14 cellular contexts compared by ENCODE assay signal in genomic region chr11:66835762-66836405, GRCh38. TPM values are rescaled to one million over a fixed set of nuclear protein-coding genes. Genes with fewer than 3 reads are reported as not detected.
A peak's percentile ranks its signal among the peaks of the same experiment; 100 is the strongest.
DNase-seq lines count a peak whose midpoint lies in the region; TF ChIP-seq lines count a peak whose summit lies in the region.
"Had no signal": no experiment of that assay in that cellular context is flagged by ENCODE, and none has a peak within 500 bp of the region (broad histone marks: within the 10 kb centered on the region; RNA-seq: fewer than 3 reads in every experiment).

No MANE protein-coding gene starts in this region.

- H3K9me2 ChIP-seq in GM23248 (ENCODE audit: insufficient read depth) = no peaks in the 10 kb centered on the region

- H3K4me1 ChIP-seq in GM23248 (ENCODE audit: insufficient read depth) (peaks cover 9% of the 10 kb centered on the region; the same call in 1 of the 2 replicates), esophagus squamous epithelium (peaks cover 6 to 27% (median 6%) of the 10 kb centered on the region in 3 donors)

- H3K27me3 ChIP-seq in GM23248 (replicated peaks; ENCODE audit: insufficient read depth) (no peaks in the 10 kb centered on the region), esophagus squamous epithelium (no peaks in the 10 kb centered on the region)

- H4K20me1 ChIP-seq in GM23248 (ENCODE audit: insufficient read depth) = no peaks in the 10 kb centered on the region

- H3K9me3 ChIP-seq in GM23248 (ENCODE audit: low read depth) (no peaks in the 10 kb centered on the region), esophagus squamous epithelium (no peaks in the 10 kb centered on the region)

- no peak for TF ChIP-seq POLR2A in esophagus squamous epithelium (IDR thresholded peaks at IDR 0.05)

- no peak overlapping the region for H3K9ac ChIP-seq in GM23248

- no peak overlapping the region for H3K4me3 ChIP-seq in AG10803 (ENCODE audit: low read length)
- H3K4me3 ChIP-seq in GM23248 = no peak overlapping the region
- no peak overlapping the region for H3K4me3 ChIP-seq in foreskin fibroblast (ENCODE audit: low read depth in 1 of 2, low read length in 2 of 2)
- no peak overlapping the region for H3K4me3 ChIP-seq in esophagus squamous epithelium

- peak overlapping the region; percentile 11 for H3K4me2 ChIP-seq in GM23248 (ENCODE audit: unreplicated experiment)

- 54 to 55% methylated on average over 12 of the region's 12 CpGs for WGBS in GM23248 (ENCODE audit: low coverage in 1 of 2, low lambda C conversion rate in 2 of 2, missing lambda C conversion rate in 2 of 2), 2 experiments
- WGBS in esophagus squamous epithelium, 2 donors = 71 to 75% methylated on average over 5 to 12 of the region's 12 CpGs

- peak overlapping the region; percentile 49 for H3K27ac ChIP-seq in GM23248
- peak overlapping the region in 1 of 4 donors; percentile 2 for H3K27ac ChIP-seq in esophagus squamous epithelium

- peaks cover 5% of the 10 kb centered on the region; the same call in 1 of the 2 replicates for H3K79me2 ChIP-seq in GM23248 (ENCODE audit: insufficient read depth)

- in situ Hi-C loops in GM23248 (cut with MboI) = loop anchor here (10.0 to 25.0 kb wide), 2 partner anchors 141 to 249 kb away; partner anchors contain the start of genes CCDC87 and CCS

- DNase-seq in AG10803 (ENCODE audit: low read depth) (peak; percentile 75), GM23248 (peak; percentile 47), astrocyte of the hippocampus (ENCODE audit: low read depth, low spot score) (peak; percentile 46), foreskin fibroblast (peak; percentile 60 to 77), middle frontal gyrus (ENCODE audit: extremely low spot score, low spot score) (no peak), NCI-H226 (no peak), GM20000 (ENCODE audit: low spot score) (no peak), esophagus squamous epithelium (lab: John Stamatoyannopoulos, UW) (no peak)
- DNase-seq: activated CD4-positive, alpha-beta T cell treated with anti-CD3 and anti-CD28 coated beads, Interleukin-2, amount 50 U/mL, for 48 hours; C1 segment of cervical spinal cord; NCI-H2029; nephron progenitor cell; right cardiac atrium; stimulated activated CD4-positive, alpha-beta T cell treated with anti-CD3 and anti-CD28 coated beads, Interleukin-4, amount 100 ng/mL, for 24 hours had no signal

- peaks cover 30% of the 10 kb centered on the region; the same call in 1 of the 2 replicates for H3F3A ChIP-seq in GM23248 (ENCODE audit: insufficient read depth)

- H2AFZ ChIP-seq in GM23248 = no peak overlapping the region; the same call in 1 of the 2 replicates

- H3K36me3 ChIP-seq in GM23248 (ENCODE audit: low read depth) (no peaks in the 10 kb centered on the region), esophagus squamous epithelium (peaks cover 0 to 65% (median 6%) of the 10 kb centered on the region in 3 donors)

- TF ChIP-seq CTCF in AG10803 (conservative IDR thresholded peaks at IDR 0.05; ENCODE audit: low read length) (no peak), foreskin fibroblast (IDR thresholded peaks at IDR 0.05; ENCODE audit: low read depth, low read length) (no peak), GM20000 (IDR thresholded peaks at IDR 0.05; ENCODE audit: extremely low read depth, missing control alignments) (no peak), esophagus squamous epithelium (IDR thresholded peaks at IDR 0.05) (no peak)

- intact Hi-C loops in esophagus squamous epithelium (cut with DNase I) = no loop called here

RNA-seq across cellular contexts. Expression of gene RCE1, which starts 7.4 kb away (rescaled TPM):
- total RNA-seq in GM23248 (2014; rRNA removed; shearing (Covaris generic)) = 10.0 and 19.2 TPM in 2 replicates
- 15.9 and 16.6 TPM in 2 replicates for polyA plus RNA-seq in GM23248 (2016; fragmentation: Nextera tagmentation; extraction: Ambion mirVana)
- total RNA-seq in esophagus squamous epithelium = 10 to 100 TPM in 3 of 4 donors, 1 to 10 TPM in 1; 8.9 to 29.7 (median 21.8) TPM

RNA-seq across cellular contexts. Expression of gene LRFN4, which starts 21.0 kb away (rescaled TPM):
- 38.3 and 42.2 TPM in 2 replicates for total RNA-seq in GM23248 (2014; rRNA removed; shearing (Covaris generic))
- 5.4 and 5.9 TPM in 2 replicates for polyA plus RNA-seq in GM23248 (2016; fragmentation: Nextera tagmentation; extraction: Ambion mirVana)
- 10 to 100 TPM in 1 of 4 donors, 1 to 10 TPM in 3; 6.7 to 13.5 (median 7.2) TPM for total RNA-seq in esophagus squamous epithelium

Comparison
In these comparisons a context has a peak if more than half of its experiments do, and no peak if none do; other contexts are left out.
1. DNase-seq: peak in AG10803 (single experiment), GM23248 (single experiment), astrocyte of the hippocampus (single experiment) and foreskin fibroblast (2 of 2); none in middle frontal gyrus (single experiment), NCI-H226 (single experiment), GM20000 (single experiment) and esophagus squamous epithelium (single experiment).